15 cellular contexts compared by ENCODE assay signal in the genomic region with DNA sequence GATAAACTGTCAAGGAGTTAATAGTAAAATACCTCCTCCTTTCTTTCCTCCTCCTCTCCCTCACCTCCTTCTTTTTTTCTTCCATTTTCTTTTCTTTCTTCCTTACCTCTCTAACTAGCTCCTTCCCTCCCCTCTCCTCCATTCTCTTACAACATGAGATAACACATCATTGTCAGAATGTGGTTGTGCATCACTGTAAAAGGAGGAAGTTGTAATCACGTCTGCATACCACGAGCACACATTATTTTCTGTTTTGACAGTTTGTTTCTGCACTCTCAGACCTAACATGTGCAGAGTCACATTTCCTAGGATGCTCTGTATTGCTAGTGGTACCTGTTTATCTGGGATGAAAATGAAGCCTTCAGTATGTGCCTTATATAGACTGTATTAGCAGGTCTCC. TPM values are rescaled to one million over a fixed set of nuclear protein-coding genes. Genes with fewer than 3 reads are reported as not detected.
"Had no signal": no experiment of that assay in that cellular context is flagged by ENCODE, and none has a peak within 500 bp of the region (broad histone marks: within the 10 kb centered on the region; RNA-seq: fewer than 3 reads in every experiment).

No MANE protein-coding gene starts in this region.

- FAIRE-seq: keratinocyte had no signal

- H3K9me3 Mint-ChIP-seq: activated T-helper 17 cell treated with anti-CD3 and anti-CD28 coated beads, Interleukin-2, amount 50 U/mL, for 72 hours; endodermal cell; stimulated activated effector memory CD8-positive, alpha-beta T cell treated with anti-CD3 and anti-CD28 coated beads, Interleukin-12 subunit alpha, Interleukin-12 subunit beta, amount 100 ng/mL, for 72 hours had no signal

- DNase-seq: activated CD4-positive, alpha-beta T cell treated with anti-CD3 and anti-CD28 coated beads, Interleukin-2, amount 50 U/mL, for 4 hours; activated CD4-positive, CD25-positive, alpha-beta regulatory T cell treated with anti-CD3 and anti-CD28 coated beads, Interleukin-2, amount 50 U/mL, for 72 hours; activated naive CD4-positive, alpha-beta T cell treated with Interleukin-2 at 50 U/mL for 16 hours; activated T-cell treated with anti-CD3 and anti-CD28 coated beads for 4 hours; dorsolateral prefrontal cortex; endodermal cell; erythroblast; mucosa of descending colon; naive thymus-derived CD4-positive, alpha-beta T cell; T1000; thyroid gland had no signal

- H3K4me3 Mint-ChIP-seq: activated T-helper 17 cell treated with anti-CD3 and anti-CD28 coated beads, Interleukin-2, amount 50 U/mL, for 72 hours; endodermal cell; naive thymus-derived CD4-positive, alpha-beta T cell; stimulated activated effector memory CD8-positive, alpha-beta T cell treated with anti-CD3 and anti-CD28 coated beads, Interleukin-12 subunit alpha, Interleukin-12 subunit beta, amount 100 ng/mL, for 72 hours had no signal

- H3K4me1 Mint-ChIP-seq: activated T-helper 17 cell treated with anti-CD3 and anti-CD28 coated beads, Interleukin-2, amount 50 U/mL, for 72 hours; naive thymus-derived CD4-positive, alpha-beta T cell; stimulated activated effector memory CD8-positive, alpha-beta T cell treated with anti-CD3 and anti-CD28 coated beads, Interleukin-12 subunit alpha, Interleukin-12 subunit beta, amount 100 ng/mL, for 72 hours had no signal

- H3K4me3 ChIP-seq: dorsolateral prefrontal cortex, mucosa of descending colon, thyroid gland had no signal

- ATAC-seq: activated T-helper 17 cell treated with anti-CD3 and anti-CD28 coated beads, Interleukin-2, amount 50 U/mL, for 72 hours; left lobe of liver; mucosa of descending colon; naive thymus-derived CD4-positive, alpha-beta T cell; stimulated activated effector memory CD8-positive, alpha-beta T cell treated with anti-CD3 and anti-CD28 coated beads, Interleukin-12 subunit alpha, Interleukin-12 subunit beta, amount 100 ng/mL, for 72 hours had no signal

- H3K27ac Mint-ChIP-seq: activated T-helper 17 cell treated with anti-CD3 and anti-CD28 coated beads, Interleukin-2, amount 50 U/mL, for 72 hours; endodermal cell; naive thymus-derived CD4-positive, alpha-beta T cell; stimulated activated effector memory CD8-positive, alpha-beta T cell treated with anti-CD3 and anti-CD28 coated beads, Interleukin-12 subunit alpha, Interleukin-12 subunit beta, amount 100 ng/mL, for 72 hours had no signal

- H3K36me3 Mint-ChIP-seq: naive thymus-derived CD4-positive, alpha-beta T cell; stimulated activated effector memory CD8-positive, alpha-beta T cell treated with anti-CD3 and anti-CD28 coated beads, Interleukin-12 subunit alpha, Interleukin-12 subunit beta, amount 100 ng/mL, for 72 hours had no signal

- H3K27me3 ChIP-seq: thyroid gland had no signal

- H3K36me3 ChIP-seq: thyroid gland had no signal

- H3K9me3 ChIP-seq: mucosa of descending colon, thyroid gland had no signal

- H3K27ac ChIP-seq: dorsolateral prefrontal cortex, thyroid gland had no signal

RNA-seq across cellular contexts. Expression of a gene that starts 9.1 kb away (rescaled TPM):
- total RNA-seq: activated T-helper 17 cell treated with anti-CD3 and anti-CD28 coated beads, Interleukin-2, amount 50 U/mL, for 72 hours; naive thymus-derived CD4-positive, alpha-beta T cell had no signal
- polyA plus RNA-seq: naive thymus-derived CD4-positive, alpha-beta T cell had no signal
